In the genomic region with DNA sequence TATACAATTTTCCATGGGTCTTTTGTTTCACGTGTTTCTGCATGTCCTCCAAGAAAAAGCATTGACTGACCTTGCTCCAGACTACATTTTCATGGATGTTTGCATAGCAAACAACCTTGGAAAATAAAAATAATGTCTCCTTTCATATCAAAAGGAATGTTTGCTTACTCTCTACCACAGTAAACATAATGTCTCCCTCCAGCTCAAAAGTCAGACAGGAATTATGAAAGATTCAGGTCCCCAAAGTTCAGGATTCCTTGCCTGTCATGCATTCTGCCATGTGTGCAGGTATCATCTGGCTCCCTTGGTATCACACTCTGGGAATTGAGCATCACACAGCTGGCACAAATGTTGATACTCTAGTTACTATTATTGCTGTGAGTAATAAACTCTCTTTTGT, we compare ENCODE assay signal across 24 cellular contexts.
DNase-seq lines count a peak whose midpoint lies in the region; ATAC-seq, FAIRE-seq and TF ChIP-seq lines count a peak whose summit lies in the region.
"Had no signal": no experiment of that assay in that cellular context is flagged by ENCODE, and none has a peak within 500 bp of the region (broad histone marks: within the 10 kb centered on the region; RNA-seq: fewer than 3 reads in every experiment).

No MANE protein-coding gene starts in this region.

- TF ChIP-seq POLR2A in A549 (IDR thresholded peaks at IDR 0.05; ENCODE audit: low read length): no peak
- no peak for TF ChIP-seq POLR2A in right lobe of liver (IDR thresholded peaks at IDR 0.05)

- CTCF ChIA-PET in A549 (lab: Yijun Ruan, JAX): no interaction called here
- CTCF ChIA-PET in WTC11 (lab: Charles Lee): no interaction called here

- H3K4me1 ChIP-seq in A549 (peaks cover 8% of the 10 kb centered on the region; the same call in 2 of the 3 replicates), right lobe of liver (peaks cover 0 to 13% (median 0%) of the 10 kb centered on the region in 4 donors)

- H3K4me2 ChIP-seq in A549: peak overlapping the region; percentile 34
- H3K4me2 ChIP-seq: SK-N-SH had no signal

- H3K27ac ChIP-seq in A549 (no peak overlapping the region), right lobe of liver (no peak overlapping the region)

- no peaks in the 10 kb centered on the region; the same call in 1 of the 2 replicates for H3K27me3 Mint-ChIP-seq in WTC11 (ENCODE audit: low read depth)
- H3K27me3 Mint-ChIP-seq: CD4-positive, alpha-beta memory T cell had no signal

- TF ChIP-seq CTCF in A549 (IDR thresholded peaks at IDR 0.05) (no peak), WTC11 (IDR thresholded peaks at IDR 0.05) (no peak), right lobe of liver (IDR thresholded peaks at IDR 0.05) (no peak)

- no peak for FAIRE-seq in A549 (lab: Jason Lieb, UNC)
- FAIRE-seq: GM12891, H54 had no signal

- H3K4me3 Mint-ChIP-seq in WTC11: no peak overlapping the region
- H3K4me3 Mint-ChIP-seq: CD4-positive, alpha-beta memory T cell had no signal

- no peak overlapping the region for H3K27ac Mint-ChIP-seq in WTC11
- H3K27ac Mint-ChIP-seq: CD4-positive, alpha-beta memory T cell had no signal

- H3K27me3 ChIP-seq in right lobe of liver: no peaks in the 10 kb centered on the region

- TF ChIP-seq EP300 in A549 (IDR thresholded peaks at IDR 0.05): no peak

- 17% methylated on average over 1 of the region's 1 CpG for WGBS in A549 (ENCODE audit: missing lambda C conversion rate)
- 28% methylated on average over 1 of the region's 1 CpG for WGBS in right lobe of liver (ENCODE audit: insufficient coverage, low coverage, low lambda C conversion rate, missing lambda C conversion rate)

- peaks cover 29% of the 10 kb centered on the region for H3K9me3 Mint-ChIP-seq in WTC11

- peaks cover 24% of the 10 kb centered on the region for H3K36me3 Mint-ChIP-seq in WTC11

- intact Hi-C loops in right lobe of liver (cut with DNase I): no loop called here

- no peak for TF ChIP-seq RAD21 in A549 (conservative IDR thresholded peaks at IDR 0.05 in 1 of 2, IDR thresholded peaks at IDR 0.05 in 1 of 2)

- no peak overlapping the region for H3K4me3 ChIP-seq in A549
- no peak overlapping the region for H3K4me3 ChIP-seq in right lobe of liver

- H3K9me3 ChIP-seq in A549 (0 out of 3 replicates have a peak, but pooled peaks cover 2% of the 10 kb centered on the region), right lobe of liver (no peaks in the 10 kb centered on the region)
- H3K9me3 ChIP-seq: SK-N-SH had no signal

- DNase-seq in A549 (ENCODE audit: low read depth in 1 of 2, low spot score in 1 of 2) (peak in 1 of 2 experiments; percentile 3), HuH-7 (ENCODE audit: low spot score) (peak; percentile 1), WTC11 (ENCODE audit: low spot score) (no peak), right lobe of liver (no peak), NCI-H146 (lab: John Stamatoyannopoulos, UW) (no peak), A172 (ENCODE audit: low spot score) (no peak)
- DNase-seq in activated CD4-positive, alpha-beta T cell treated with anti-CD3 and anti-CD28 coated beads for 48 hours: no peak
- DNase-seq: C1 segment of cervical spinal cord; Caco-2; CD4-positive, alpha-beta memory T cell; DMS79 treated with DMSO at 0.1 percent for 48 hours; GF-D8; KBM-7; MV-4-11; NCI-H1105; NCI-H1436 treated with DMSO at 0.1 percent for 48 hours; NCI-H1930; NCI-H2107; NCI-H524; SHP77 treated with DMSO at 0.1 percent for 48 hours; SK-N-SH; SW 1271 had no signal

- H3K36me3 ChIP-seq in right lobe of liver: no peaks in the 10 kb centered on the region

- ATAC-seq in A549: peak in 1 of 2 experiments; percentile 54; a peak in 3 of 6 replicates
- ATAC-seq in WTC11: no peak
- peak; percentile 73 to 92 (median 82) for ATAC-seq in right lobe of liver

- no peaks in the 10 kb centered on the region for H3K4me1 Mint-ChIP-seq in WTC11

- POLR2A ChIA-PET in A549 (lab: Yijun Ruan, JAX): no interaction called here
- POLR2A ChIA-PET in WTC11 (lab: Charles Lee): no interaction called here

TF ChIP-seq in A549, 52 proteins besides CTCF, POLR2A, EP300 and RAD21:
- TF ChIP-seq HOXB5 (CRISPR knock-in tag; IDR thresholded peaks at IDR 0.05) (no peak), NR3C1 (IDR thresholded peaks at IDR 0.05) (no peak), SMC3 (IDR thresholded peaks at IDR 0.05) (no peak), HOXA7 (CRISPR knock-in tag; IDR thresholded peaks at IDR 0.05) (no peak)
- TF ChIP-seq, protein P1, sequence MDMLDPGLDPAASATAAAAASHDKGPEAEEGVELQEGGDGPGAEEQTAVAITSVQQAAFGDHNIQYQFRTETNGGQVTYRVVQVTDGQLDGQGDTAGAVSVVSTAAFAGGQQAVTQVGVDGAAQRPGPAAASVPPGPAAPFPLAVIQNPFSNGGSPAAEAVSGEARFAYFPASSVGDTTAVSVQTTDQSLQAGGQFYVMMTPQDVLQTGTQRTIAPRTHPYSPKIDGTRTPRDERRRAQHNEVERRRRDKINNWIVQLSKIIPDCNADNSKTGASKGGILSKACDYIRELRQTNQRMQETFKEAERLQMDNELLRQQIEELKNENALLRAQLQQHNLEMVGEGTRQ (IDR thresholded peaks at IDR 0.05): no peak
- TF ChIP-seq, protein P2, sequence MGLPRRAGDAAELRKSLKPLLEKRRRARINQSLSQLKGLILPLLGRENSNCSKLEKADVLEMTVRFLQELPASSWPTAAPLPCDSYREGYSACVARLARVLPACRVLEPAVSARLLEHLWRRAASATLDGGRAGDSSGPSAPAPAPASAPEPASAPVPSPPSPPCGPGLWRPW (IDR thresholded peaks at IDR 0.05): no peak

TF ChIP-seq in WTC11, 78 proteins besides CTCF, POLR2A, EP300 and RAD21:
- TF ChIP-seq, protein P3, sequence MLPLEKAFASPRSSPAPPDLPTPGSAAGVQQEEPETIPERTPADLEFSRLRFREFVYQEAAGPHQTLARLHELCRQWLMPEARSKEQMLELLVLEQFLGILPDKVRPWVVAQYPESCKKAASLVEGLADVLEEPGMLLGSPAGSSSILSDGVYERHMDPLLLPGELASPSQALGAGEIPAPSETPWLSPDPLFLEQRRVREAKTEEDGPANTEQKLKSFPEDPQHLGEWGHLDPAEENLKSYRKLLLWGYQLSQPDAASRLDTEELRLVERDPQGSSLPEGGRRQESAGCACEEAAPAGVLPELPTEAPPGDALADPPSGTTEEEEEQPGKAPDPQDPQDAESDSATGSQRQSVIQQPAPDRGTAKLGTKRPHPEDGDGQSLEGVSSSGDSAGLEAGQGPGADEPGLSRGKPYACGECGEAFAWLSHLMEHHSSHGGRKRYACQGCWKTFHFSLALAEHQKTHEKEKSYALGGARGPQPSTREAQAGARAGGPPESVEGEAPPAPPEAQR (CRISPR knock-in tag; IDR thresholded peaks at IDR 0.05): no peak
- TF ChIP-seq, protein P4, sequence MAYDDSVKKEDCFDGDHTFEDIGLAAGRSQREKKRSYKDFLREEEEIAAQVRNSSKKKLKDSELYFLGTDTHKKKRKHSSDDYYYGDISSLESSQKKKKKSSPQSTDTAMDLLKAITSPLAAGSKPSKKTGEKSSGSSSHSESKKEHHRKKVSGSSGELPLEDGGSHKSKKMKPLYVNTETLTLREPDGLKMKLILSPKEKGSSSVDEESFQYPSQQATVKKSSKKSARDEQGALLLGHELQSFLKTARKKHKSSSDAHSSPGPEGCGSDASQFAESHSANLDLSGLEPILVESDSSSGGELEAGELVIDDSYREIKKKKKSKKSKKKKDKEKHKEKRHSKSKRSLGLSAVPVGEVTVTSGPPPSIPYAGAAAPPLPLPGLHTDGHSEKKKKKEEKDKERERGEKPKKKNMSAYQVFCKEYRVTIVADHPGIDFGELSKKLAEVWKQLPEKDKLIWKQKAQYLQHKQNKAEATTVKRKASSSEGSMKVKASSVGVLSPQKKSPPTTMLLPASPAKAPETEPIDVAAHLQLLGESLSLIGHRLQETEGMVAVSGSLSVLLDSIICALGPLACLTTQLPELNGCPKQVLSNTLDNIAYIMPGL (CRISPR knock-in tag; IDR thresholded peaks at IDR 0.05): no peak
- TF ChIP-seq GABPB1 (CRISPR knock-in tag; IDR thresholded peaks at IDR 0.05): peak; percentile 73
